In genomic region chr2:24540011-24540477, GRCh38 we compare ENCODE assay signal across 22 cellular contexts. TPM values are rescaled to one million over a fixed set of nuclear protein-coding genes. Genes with fewer than 3 reads are reported as not detected.
A peak's percentile ranks its signal among the peaks of the same experiment; 100 is the strongest.
DNase-seq lines count a peak whose midpoint lies in the region; ATAC-seq and TF ChIP-seq lines count a peak whose summit lies in the region.
"Had no signal": no experiment of that assay in that cellular context is flagged by ENCODE, and none has a peak within 500 bp of the region (broad histone marks: within the 10 kb centered on the region; RNA-seq: fewer than 3 reads in every experiment).

No MANE protein-coding gene starts in this region.

- H3K27ac Mint-ChIP-seq in T-cell: no peak overlapping the region
- H3K27ac Mint-ChIP-seq: CD4-positive, alpha-beta T cell had no signal

- H3K9me3 ChIP-seq in lower lobe of right lung: peaks cover 3% of the 10 kb centered on the region
- H3K9me3 ChIP-seq: BE2C had no signal

- CTCF ChIA-PET in T-cell (lab: Charles Lee): no interaction called here

- peak overlapping the region; percentile 93 for H3K27ac ChIP-seq in C4-2B
- H3K27ac ChIP-seq in lower lobe of right lung: no peak overlapping the region

- peaks cover 48% of the 10 kb centered on the region for H3K36me3 Mint-ChIP-seq in T-cell

- no peaks in the 10 kb centered on the region for H3K27me3 ChIP-seq in lower lobe of right lung (ENCODE audit: low read depth)
- H3K27me3 ChIP-seq: BE2C had no signal

- H3K27me3 Mint-ChIP-seq in T-cell: no peaks in the 10 kb centered on the region
- H3K27me3 Mint-ChIP-seq: CD4-positive, alpha-beta T cell had no signal

- peaks cover 50 to 64% (median 60%) of the 10 kb centered on the region in 3 donors for H3K4me1 Mint-ChIP-seq in T-cell

- H3K36me3 ChIP-seq in lower lobe of right lung: no peaks in the 10 kb centered on the region
- H3K36me3 ChIP-seq: BE2C had no signal

- POLR2A ChIA-PET in T-cell (lab: Charles Lee): no interaction called here

- intact Hi-C loops in lower lobe of right lung (cut with DNase I): no loop called here

- ATAC-seq in lower lobe of right lung: peak; percentile 30 to 80
- ATAC-seq in T-cell (replicated peaks in 1 of 4): no peak
- ATAC-seq in GM18858 (IDR thresholded peaks at IDR 0.05; ENCODE audit: unreplicated experiment): no peak
- ATAC-seq: Panc1, SK-N-SH treated with all-trans-retinoic acid at 6 μM for 48 hours had no signal

- no peaks in the 10 kb centered on the region for H3K4me1 ChIP-seq in lower lobe of right lung
- H3K4me1 ChIP-seq: BE2C had no signal

- DNase-seq in M059J (ENCODE audit: low read depth) (peak; percentile 18), choroid plexus epithelial cell (ENCODE audit: low read depth) (peak; percentile 3), lower lobe of right lung (no peak), amniotic stem cell (lab: John Stamatoyannopoulos, UW) (no peak), T-cell (no peak)
- no peak for DNase-seq in stimulated activated CD4-positive, alpha-beta T cell treated with anti-CD3 and anti-CD28 coated beads, Interleukin-15, amount 100 ng/mL, for 24 hours
- DNase-seq: BE2C; CD4-positive, alpha-beta T cell; COR-L47; DND-41; Kasumi-1; MM.1S; NCI-H1048; NCI-H1417 treated with DMSO at 0.1 percent for 48 hours; NCI-H187; NCI-H226; NCI-H510A treated with DMSO at 0.1 percent for 48 hours; NK-92 treated with Interleukin-12 subunit alpha and Interleukin-12 subunit beta, amount 100 ng/mL, for 24 hours had no signal

- TF ChIP-seq CTCF in C4-2B (conservative IDR thresholded peaks at IDR 0.05) (no peak), choroid plexus epithelial cell (conservative IDR thresholded peaks at IDR 0.05; ENCODE audit: low read depth, low read length) (no peak), lower lobe of right lung (IDR thresholded peaks at IDR 0.05) (no peak)

- no peak overlapping the region for H3K4me3 Mint-ChIP-seq in T-cell
- H3K4me3 Mint-ChIP-seq: CD4-positive, alpha-beta T cell had no signal

- H3K9me3 Mint-ChIP-seq in T-cell: peaks cover 13 to 36% (median 27%) of the 10 kb centered on the region in 3 donors

- H3K4me3 ChIP-seq in choroid plexus epithelial cell (ENCODE audit: low read depth, low read length) (no peak overlapping the region), lower lobe of right lung (no peak overlapping the region)

RNA-seq across cellular contexts. Expression of gene NCOA1, which starts 49.0 kb away (rescaled TPM):
- total RNA-seq in M059J (2014; rRNA removed; shearing (Covaris generic)): 12.3 and 13.7 TPM in 2 replicates
- total RNA-seq in lower lobe of right lung: 48.3 TPM
- 10 to 100 TPM; 34.7 to 55.5 (median 37.6) TPM for total RNA-seq in T-cell

Comparison
In these comparisons a context has a peak if more than half of its experiments do, and no peak if none do; other contexts are left out.
1. DNase-seq: peak in M059J (single experiment) and choroid plexus epithelial cell (single experiment); none in lower lobe of right lung (single experiment), amniotic stem cell (single experiment), T-cell (0 of 34) and stimulated activated CD4-positive, alpha-beta T cell treated with anti-CD3 and anti-CD28 coated beads, Interleukin-15, amount 100 ng/mL, for 24 hours (single experiment).
2. ATAC-seq: peak in lower lobe of right lung (2 of 2); none in T-cell (0 of 4) and GM18858 (single experiment).